Comparison of ENCODE assay signal across 7 cellular contexts in the genomic region with DNA sequence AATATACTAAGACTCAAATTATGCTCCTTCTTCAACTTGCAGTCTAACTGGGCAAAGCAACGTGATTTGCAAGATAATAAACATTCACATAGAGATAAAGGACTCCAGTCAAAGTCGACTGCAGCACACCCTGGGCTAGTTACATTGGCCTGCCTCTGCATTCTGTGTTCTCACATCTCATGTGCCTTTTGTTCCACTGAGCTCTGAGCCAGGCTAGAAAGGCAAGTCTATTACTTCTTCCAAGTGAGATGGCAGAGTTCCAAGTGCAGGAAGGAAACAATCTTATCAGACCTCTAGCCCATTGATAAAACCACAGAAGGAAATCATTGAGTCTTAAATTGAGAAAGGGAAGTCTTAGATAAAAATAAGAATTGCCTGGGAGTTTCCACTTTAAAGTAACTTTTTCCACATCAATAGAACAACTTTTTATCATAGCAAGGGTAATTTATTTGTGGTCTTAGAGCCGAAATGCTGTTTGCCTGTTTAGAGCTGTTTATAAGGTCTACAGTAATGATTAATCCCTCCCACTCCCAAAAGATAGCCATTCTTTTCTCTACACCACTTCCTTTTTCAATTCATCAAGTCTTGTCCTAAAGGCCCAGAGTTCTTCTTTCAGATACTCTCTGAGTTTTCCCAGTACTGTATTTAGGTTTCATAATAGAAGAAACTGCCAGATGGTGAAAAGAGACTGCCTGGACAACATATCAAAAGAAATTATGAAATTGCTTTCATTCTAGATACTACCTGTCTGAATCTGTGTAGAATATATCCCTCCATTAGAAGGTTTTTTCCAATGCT.
A peak's percentile ranks its signal among the peaks of the same experiment; 100 is the strongest.
DNase-seq lines count a peak whose midpoint lies in the region; ATAC-seq and TF ChIP-seq lines count a peak whose summit lies in the region.

No MANE protein-coding gene starts in this region.

- TF ChIP-seq CTCF in chondrocyte (IDR thresholded peaks at IDR 0.05) = no peak

- POLR2A ChIA-PET in activated CD4-positive, alpha-beta T cell treated with anti-CD3 and anti-CD28 coated beads, Interleukin-2, amount 10 ng/mL, durations not matched to agents 7 days and 5 days (lab: Charles Lee) = no interaction called here

- in situ Hi-C loops in SK-MEL-5 (cut with HindIII; ENCODE audit: low pct_unique_long_range_greater_than_20kb, low sequenced_read_pairs) = no loop called here

- ATAC-seq in GM19438 (IDR thresholded peaks at IDR 0.05; ENCODE audit: low read depth, unreplicated experiment) = peak; percentile 73
- peak; percentile 76 for ATAC-seq in HG02973 (IDR thresholded peaks at IDR 0.05; ENCODE audit: unreplicated experiment)

- DNase-seq in SK-MEL-5 (ENCODE audit: low read depth, low spot score) (peak; percentile 18), renal cortical epithelial cell (ENCODE audit: low read depth) (peak; percentile 4), chondrocyte (ENCODE audit: low spot score) (no peak)
- DNase-seq in activated CD4-positive, alpha-beta T cell treated with anti-CD3 and anti-CD28 coated beads, Interleukin-2, amount 10 ng/mL, durations not matched to agents 7 days and 5 days = no peak
- no peak for DNase-seq in stimulated activated naive CD4-positive, alpha-beta T cell treated with Interleukin-2 at 50 U/mL for 16 hours (lab: John Stamatoyannopoulos, UW)

- CTCF ChIA-PET in activated CD4-positive, alpha-beta T cell treated with anti-CD3 and anti-CD28 coated beads, Interleukin-2, amount 10 ng/mL, durations not matched to agents 7 days and 5 days (lab: Charles Lee) = no interaction called here

- no peaks in the 10 kb centered on the region for H3K9me3 Mint-ChIP-seq in chondrocyte (ENCODE audit: low read depth)
- H3K9me3 Mint-ChIP-seq in activated CD4-positive, alpha-beta T cell treated with anti-CD3 and anti-CD28 coated beads, Interleukin-2, amount 10 ng/mL, durations not matched to agents 7 days and 5 days = no peaks in the 10 kb centered on the region

- no peaks in the 10 kb centered on the region for H3K4me1 Mint-ChIP-seq in chondrocyte (ENCODE audit: low read depth)
- no peaks in the 10 kb centered on the region for H3K4me1 Mint-ChIP-seq in activated CD4-positive, alpha-beta T cell treated with anti-CD3 and anti-CD28 coated beads, Interleukin-2, amount 10 ng/mL, durations not matched to agents 7 days and 5 days

- H3K4me3 Mint-ChIP-seq in chondrocyte (ENCODE audit: unreplicated experiment) = no peak overlapping the region
- no peak overlapping the region for H3K4me3 Mint-ChIP-seq in activated CD4-positive, alpha-beta T cell treated with anti-CD3 and anti-CD28 coated beads, Interleukin-2, amount 10 ng/mL, durations not matched to agents 7 days and 5 days

- no peak overlapping the region for H3K27ac Mint-ChIP-seq in chondrocyte (ENCODE audit: unreplicated experiment)
- no peak overlapping the region for H3K27ac Mint-ChIP-seq in activated CD4-positive, alpha-beta T cell treated with anti-CD3 and anti-CD28 coated beads, Interleukin-2, amount 10 ng/mL, durations not matched to agents 7 days and 5 days

- H3K36me3 Mint-ChIP-seq in chondrocyte (ENCODE audit: low read depth) = no peaks in the 10 kb centered on the region
- H3K36me3 Mint-ChIP-seq in activated CD4-positive, alpha-beta T cell treated with anti-CD3 and anti-CD28 coated beads, Interleukin-2, amount 10 ng/mL, durations not matched to agents 7 days and 5 days (ENCODE audit: low read depth) = no peaks in the 10 kb centered on the region

- H3K27me3 Mint-ChIP-seq in chondrocyte (ENCODE audit: low read depth) = peaks cover 10% of the 10 kb centered on the region
- no peaks in the 10 kb centered on the region for H3K27me3 Mint-ChIP-seq in activated CD4-positive, alpha-beta T cell treated with anti-CD3 and anti-CD28 coated beads, Interleukin-2, amount 10 ng/mL, durations not matched to agents 7 days and 5 days

Comparison
In these comparisons a context has a peak if more than half of its experiments do, and no peak if none do; other contexts are left out.
1. DNase-seq: peak in SK-MEL-5 (single experiment) and renal cortical epithelial cell (single experiment); none in chondrocyte (single experiment), activated CD4-positive, alpha-beta T cell treated with anti-CD3 and anti-CD28 coated beads, Interleukin-2, amount 10 ng/mL, durations not matched to agents 7 days and 5 days (single experiment) and stimulated activated naive CD4-positive, alpha-beta T cell treated with Interleukin-2 at 50 U/mL for 16 hours (single experiment).